In genomic region chr13:50915562-50915961, GRCh38 we compare ENCODE assay signal across 10 cellular contexts. TPM values are rescaled to one million over a fixed set of nuclear protein-coding genes. Genes with fewer than 3 reads are reported as not detected.
A peak's percentile ranks its signal among the peaks of the same experiment; 100 is the strongest.
DNase-seq lines count a peak whose midpoint lies in the region; ATAC-seq and TF ChIP-seq lines count a peak whose summit lies in the region.
"Had no signal": no experiment of that assay in that cellular context is flagged by ENCODE, and none has a peak within 500 bp of the region (broad histone marks: within the 10 kb centered on the region; RNA-seq: fewer than 3 reads in every experiment).

No MANE protein-coding gene starts in this region.

- H3K27ac ChIP-seq in GM23338 (ENCODE audit: low read depth) = no peak overlapping the region
- no peak overlapping the region for H3K27ac ChIP-seq in smooth muscle cell (ENCODE audit: low read depth)

- H3K27ac Mint-ChIP-seq in GM23338 (no peak overlapping the region), T-cell (peak overlapping the region; percentile 50 to 76), immature natural killer cell (peak overlapping the region; percentile 61 to 86 (median 80))

- H3K4me2 ChIP-seq in GM23338 = no peak overlapping the region
- H3K4me2 ChIP-seq in smooth muscle cell = no peak overlapping the region

- H3K4me1 Mint-ChIP-seq in GM23338 = peaks cover 47% of the 10 kb centered on the region
- H3K4me1 Mint-ChIP-seq in T-cell = peaks cover 76 to 86% (median 85%) of the 10 kb centered on the region in 3 donors
- peaks cover 64 to 84% of the 10 kb centered on the region in 2 donors for H3K4me1 Mint-ChIP-seq in immature natural killer cell

- peaks cover 30% of the 10 kb centered on the region for H3K4me1 ChIP-seq in GM23338 (ENCODE audit: insufficient read depth)
- peaks cover 13% of the 10 kb centered on the region for H3K4me1 ChIP-seq in smooth muscle cell (ENCODE audit: low read depth)

- H3K9ac ChIP-seq in smooth muscle cell (ENCODE audit: low read depth) = no peak overlapping the region

- H3K79me2 ChIP-seq in GM23338 (replicated peaks; ENCODE audit: insufficient read depth) = peaks cover 71% of the 10 kb centered on the region
- peaks cover 6% of the 10 kb centered on the region for H3K79me2 ChIP-seq in smooth muscle cell (ENCODE audit: low read depth)

- TF ChIP-seq CTCF in GM23338 (conservative IDR thresholded peaks at IDR 0.05; ENCODE audit: low read depth in 2 of 2) (peak in 1 of 2 experiments; percentile 44; a peak in 2 of 4 replicates), smooth muscle cell (IDR thresholded peaks at IDR 0.05; ENCODE audit: borderline replicate concordance, insufficient read depth, poor library complexity, severe bottlenecking) (no peak)

- H3K4me3 Mint-ChIP-seq in GM23338 (no peak overlapping the region), T-cell (peak overlapping the region in 1 of 3 donors; percentile 66), immature natural killer cell (peak overlapping the region in 1 of 5 donors; percentile 6)

- H3K4me3 ChIP-seq in GM23338 (no peak overlapping the region), smooth muscle cell (no peak overlapping the region)
- H3K4me3 ChIP-seq: thoracic aorta had no signal

- H4K20me1 ChIP-seq in GM23338 (replicated peaks; ENCODE audit: insufficient read depth) (no peaks in the 10 kb centered on the region), smooth muscle cell (ENCODE audit: low read depth) (peaks cover 14% of the 10 kb centered on the region)

- H3K36me3 Mint-ChIP-seq in GM23338 (ENCODE audit: low read depth) (peaks cover 3% of the 10 kb centered on the region; the same call in 2 of the 3 replicates), T-cell (peaks cover 6% of the 10 kb centered on the region), immature natural killer cell (peaks cover 0 to 4% (median 0%) of the 10 kb centered on the region in 3 donors)

- H2AFZ ChIP-seq in GM23338 (no peak overlapping the region), smooth muscle cell (ENCODE audit: low read depth) (no peak overlapping the region)

- POLR2A ChIA-PET in T-cell (lab: Charles Lee) = interaction anchor here in 1 of 2 donors (1.3 kb wide), 1 partner anchor 9 kb away, joined by 3 read pairs; no protein-coding TSS in a partner anchor
- POLR2A ChIA-PET in HEK293T (lab: Yijun Ruan, JAX) = no interaction called here

- CTCF ChIA-PET in T-cell (lab: Charles Lee) (interaction anchor here (0.6 to 4.6 kb wide), 7 partner anchors 23 to 939 kb away, joined by 3 to 69 read pairs (median 7); no protein-coding TSS in a partner anchor), HEK293T (lab: Yijun Ruan, JAX) (no interaction called here)

- peak; percentile 38 for DNase-seq in COLO668 (lab: John Stamatoyannopoulos, UW; ENCODE audit: unreplicated experiment)
- peak; percentile 50 for DNase-seq in GM23338 (ENCODE audit: low spot score)
- DNase-seq in T-cell = peak in 12 of 34 experiments; percentile 11 to 37 (median 23)
- DNase-seq in immature natural killer cell = no peak
- DNase-seq in NK-92 (lab: John Stamatoyannopoulos, UW; ENCODE audit: unreplicated experiment) = no peak
- no peak for DNase-seq in T-helper 9 cell
- DNase-seq in HEK293T (ENCODE audit: extremely low spot score) = no peak
- no peak for DNase-seq in smooth muscle cell (lab: John Stamatoyannopoulos, UW; ENCODE audit: unreplicated experiment)
- DNase-seq: effector memory CD4-positive, alpha-beta T cell had no signal

- 89% methylated on average over 5 of the region's 5 CpGs for WGBS in smooth muscle cell (ENCODE audit: low lambda C conversion rate)

- H3K9me3 Mint-ChIP-seq in GM23338 (no peaks in the 10 kb centered on the region; the same call in 2 of the 3 replicates), T-cell (no peaks in the 10 kb centered on the region), immature natural killer cell (no peaks in the 10 kb centered on the region)

- H3K9me3 ChIP-seq in smooth muscle cell (replicated peaks; ENCODE audit: low read depth) = no peaks in the 10 kb centered on the region
- H3K9me3 ChIP-seq: thoracic aorta had no signal

- no peaks in the 10 kb centered on the region for H3F3A ChIP-seq in GM23338 (replicated peaks; ENCODE audit: low read depth)
- H3F3A ChIP-seq in smooth muscle cell (ENCODE audit: low read depth) = peaks cover 14% of the 10 kb centered on the region

- H3K27me3 ChIP-seq in GM23338 (ENCODE audit: insufficient read depth) (no peaks in the 10 kb centered on the region), smooth muscle cell (ENCODE audit: low read depth) (no peaks in the 10 kb centered on the region)

- H3K27me3 Mint-ChIP-seq in GM23338 (ENCODE audit: insufficient read depth, low read depth, poor library complexity) = peaks cover under 1% of the 10 kb centered on the region
- no peaks in the 10 kb centered on the region for H3K27me3 Mint-ChIP-seq in T-cell
- peaks cover 2 to 12% (median 4%) of the 10 kb centered on the region in 3 donors for H3K27me3 Mint-ChIP-seq in immature natural killer cell (ENCODE audit: low read depth in 3 of 3)

- ATAC-seq in GM23338 (peak; percentile 35), T-cell (replicated peaks in 1 of 4) (no peak)

- no peaks in the 10 kb centered on the region for H3K9me2 ChIP-seq in GM23338 (ENCODE audit: insufficient read depth)

- H3K36me3 ChIP-seq in GM23338 (ENCODE audit: insufficient read depth) = no peaks in the 10 kb centered on the region
- no peaks in the 10 kb centered on the region for H3K36me3 ChIP-seq in smooth muscle cell (ENCODE audit: low read depth)
- H3K36me3 ChIP-seq: thoracic aorta had no signal

TF ChIP-seq in GM23338, 12 proteins besides CTCF, POLR2A, EP300 and RAD21 (continues in another document):
- TF ChIP-seq JUNB (IDR thresholded peaks at IDR 0.05; ENCODE audit: unreplicated experiment) = no peak

TF ChIP-seq in HEK293T, 16 proteins besides CTCF, POLR2A, EP300 and RAD21:
- TF ChIP-seq CTBP1 (IDR thresholded peaks at IDR 0.05; ENCODE audit: borderline replicate concordance) (no peak), BHLHE40 (IDR thresholded peaks at IDR 0.05; ENCODE audit: borderline replicate concordance) (no peak), FOXK2 (IDR thresholded peaks at IDR 0.05) (no peak), ELF4 (IDR thresholded peaks at IDR 0.05) (no peak), FOXM1 (IDR thresholded peaks at IDR 0.05; ENCODE audit: borderline replicate concordance) (no peak), TARDBP (IDR thresholded peaks at IDR 0.05) (no peak), NFRKB (IDR thresholded peaks at IDR 0.05) (no peak), HDGF (IDR thresholded peaks at IDR 0.05; ENCODE audit: borderline replicate concordance) (no peak), SUZ12 (IDR thresholded peaks at IDR 0.05) (no peak), FOXA1 (IDR thresholded peaks at IDR 0.05) (no peak), ZNF384 (IDR thresholded peaks at IDR 0.05) (no peak), PKNOX1 (IDR thresholded peaks at IDR 0.05) (no peak), SP1 (IDR thresholded peaks at IDR 0.05) (no peak)
TF ChIP-seq in HEK293T: peak in this region for 0.

RNA-seq across cellular contexts. Expression of gene RNASEH2B, which starts 6.0 kb away (rescaled TPM):
- total RNA-seq in GM23338 (2014; rRNA removed; shearing (Covaris generic)) = 39.0 and 54.2 TPM in 2 replicates
- polyA plus RNA-seq in GM23338 (2016; fragmentation: Nextera tagmentation; extraction: Ambion mirVana) (64.8 and 73.4 TPM in 2 replicates), immature natural killer cell (10 to 100 TPM; 52.9 to 70.5 (median 66.5) TPM), smooth muscle cell (16.1 and 17.7 TPM in 2 replicates)
- total RNA-seq in T-cell (10 to 100 TPM; 60.5 to 90.2 (median 68.6) TPM), smooth muscle cell (18.4 and 18.9 TPM in 2 replicates)

Comparison
In these comparisons a context has a peak if more than half of its experiments do, and no peak if none do; other contexts are left out.
1. DNase-seq: peak in COLO668 (single experiment) and GM23338 (single experiment); none in immature natural killer cell (0 of 3), NK-92 (single experiment), T-helper 9 cell (single experiment), HEK293T (single experiment) and smooth muscle cell (single experiment).